Comparison of ENCODE assay signal across 15 cellular contexts in the genomic region with DNA sequence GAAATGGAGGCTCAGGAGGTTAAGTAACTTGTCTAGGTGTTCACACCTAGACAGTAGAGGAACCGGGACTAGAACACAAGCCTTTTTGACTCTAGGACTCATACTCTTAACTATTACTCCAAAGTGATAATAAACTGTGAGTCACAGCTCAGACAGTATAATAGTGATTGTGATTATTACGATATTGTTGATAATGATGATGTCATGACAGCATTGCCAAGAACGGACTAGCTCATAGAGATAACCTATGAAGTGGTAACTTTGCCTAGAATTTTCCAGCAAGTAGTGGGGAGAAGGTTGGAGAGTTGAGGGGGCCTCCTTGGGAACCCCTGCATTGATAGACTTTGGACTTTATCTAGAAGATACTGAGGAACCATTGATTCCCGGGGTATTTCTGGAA. TPM values are rescaled to one million over a fixed set of nuclear protein-coding genes. Genes with fewer than 3 reads are reported as not detected.
A peak's percentile ranks its signal among the peaks of the same experiment; 100 is the strongest.
DNase-seq lines count a peak whose midpoint lies in the region; ATAC-seq, FAIRE-seq and TF ChIP-seq lines count a peak whose summit lies in the region.
"Had no signal": no experiment of that assay in that cellular context is flagged by ENCODE, and none has a peak within 500 bp of the region (broad histone marks: within the 10 kb centered on the region; RNA-seq: fewer than 3 reads in every experiment).

No MANE protein-coding gene starts in this region.

- peak overlapping the region in 1 of 3 donors; percentile 72 for H3K4me3 Mint-ChIP-seq in T-cell
- no peak overlapping the region for H3K4me3 Mint-ChIP-seq in effector memory CD8-positive, alpha-beta T cell

- ATAC-seq in HepG2 (no peak), right lobe of liver (no peak), T-cell (replicated peaks in 1 of 4) (no peak), left cardiac atrium (no peak)
- ATAC-seq in effector memory CD8-positive, alpha-beta T cell (replicated peaks), result no peak
- ATAC-seq: Right ventricle myocardium inferior had no signal

- H3K4me3 ChIP-seq in HepG2 (replicated peaks in 1 of 3; ENCODE audit: insufficient read depth in 1 of 3, low read depth in 2 of 3, low read length in 3 of 3) (no peak overlapping the region), right lobe of liver (no peak overlapping the region), hepatocyte (no peak overlapping the region)

- no peaks in the 10 kb centered on the region for H3K79me2 ChIP-seq in HepG2 (ENCODE audit: insufficient read depth, low read length)
- H3K79me2 ChIP-seq in hepatocyte, result no peaks in the 10 kb centered on the region

- no peaks in the 10 kb centered on the region for H3K9me3 Mint-ChIP-seq in T-cell
- peaks cover 0 to 7% of the 10 kb centered on the region in 2 donors for H3K9me3 Mint-ChIP-seq in effector memory CD8-positive, alpha-beta T cell

- peaks cover 96 to 99% (median 97%) of the 10 kb centered on the region in 3 donors for H3K4me1 Mint-ChIP-seq in T-cell
- peaks cover 73 to 78% of the 10 kb centered on the region in 2 donors for H3K4me1 Mint-ChIP-seq in effector memory CD8-positive, alpha-beta T cell (ENCODE audit: low read depth in 2 of 2)

- 31% methylated on average over 4 of the region's 4 CpGs for WGBS in HepG2 (ENCODE audit: low lambda C conversion rate)
- WGBS in right lobe of liver (ENCODE audit: insufficient coverage, low coverage, low lambda C conversion rate, missing lambda C conversion rate), result 88% methylated on average over 4 of the region's 4 CpGs
- 92% methylated on average over 4 of the region's 4 CpGs for WGBS in hepatocyte (ENCODE audit: low lambda C conversion rate, missing lambda C conversion rate)

- H3K27me3 Mint-ChIP-seq in T-cell, result no peaks in the 10 kb centered on the region
- no peaks in the 10 kb centered on the region for H3K27me3 Mint-ChIP-seq in effector memory CD8-positive, alpha-beta T cell

- peaks cover 0 to 12% of the 10 kb centered on the region in 2 experiments; a peak in 2 of 5 replicates for H3K27me3 ChIP-seq in HepG2 (ENCODE audit: control insufficient read depth in 1 of 2, insufficient read depth in 2 of 2, low read length in 2 of 2)
- H3K27me3 ChIP-seq in right lobe of liver, result no peaks in the 10 kb centered on the region
- no peaks in the 10 kb centered on the region for H3K27me3 ChIP-seq in hepatocyte

- CTCF ChIA-PET in HepG2 (lab: Yijun Ruan, JAX; ENCODE audit: low intra/inter-chr PET ratio, low total read pairs) (no interaction called here), T-cell (lab: Charles Lee) (interaction anchor here (0.8 to 2.4 kb wide), 5 partner anchors 8 to 35 kb away, joined by 3 to 15 read pairs (median 6); no protein-coding TSS in a partner anchor)

- H3K9me3 ChIP-seq in HepG2 (ENCODE audit: low read length) (no peaks in the 10 kb centered on the region), right lobe of liver (no peaks in the 10 kb centered on the region), hepatocyte (ENCODE audit: low read depth) (no peaks in the 10 kb centered on the region)

- no peak overlapping the region for H3K9ac ChIP-seq in HepG2 (ENCODE audit: insufficient read depth, low read depth, low read length)

- no peaks in the 10 kb centered on the region; the same call in 1 of the 2 replicates for H4K20me1 ChIP-seq in HepG2 (ENCODE audit: insufficient read depth, low read length)
- H4K20me1 ChIP-seq in hepatocyte (ENCODE audit: insufficient read depth, poor library complexity, severe bottlenecking), result no peaks in the 10 kb centered on the region

- intact Hi-C loops in HepG2 (cut with micrococcal nuclease; ENCODE audit: unreplicated experiment), result no loop called here
- intact Hi-C loops in right lobe of liver (cut with DNase I), result no loop called here
- intact Hi-C loops in left cardiac atrium (cut with DNase I), result loop anchor here in 1 of 2 donors (10.0 kb wide), 1 partner anchor 45 kb away; no protein-coding TSS in a partner anchor

- no peaks in the 10 kb centered on the region for H3K36me3 ChIP-seq in HepG2 (replicated peaks in 1 of 2; ENCODE audit: control insufficient read depth in 1 of 2, insufficient read depth in 2 of 2, low read length in 2 of 2)
- H3K36me3 ChIP-seq in right lobe of liver, result no peaks in the 10 kb centered on the region
- no peaks in the 10 kb centered on the region for H3K36me3 ChIP-seq in hepatocyte (replicated peaks; ENCODE audit: insufficient read depth, low read depth)

- H3K4me1 ChIP-seq in HepG2 (ENCODE audit: insufficient read depth, low read length) (no peaks in the 10 kb centered on the region), right lobe of liver (peaks cover 0 to 4% (median 0%) of the 10 kb centered on the region in 4 donors), hepatocyte (ENCODE audit: insufficient read depth) (no peaks in the 10 kb centered on the region)

- H3K9me2 ChIP-seq in hepatocyte (replicated peaks; ENCODE audit: insufficient read depth), result no peaks in the 10 kb centered on the region

- H3K27ac ChIP-seq in HepG2 (ENCODE audit: extremely low read length, insufficient read depth, low read length) (no peak overlapping the region), right lobe of liver (no peak overlapping the region), hepatocyte (no peak overlapping the region)
- H3K27ac ChIP-seq: HL-60 had no signal

- BruUV-seq in HepG2 (replicated peaks; lab: Mats Ljungman, UMichigan), result no TSS peak

- no peaks in the 10 kb centered on the region for H3K36me3 Mint-ChIP-seq in T-cell
- H3K36me3 Mint-ChIP-seq in effector memory CD8-positive, alpha-beta T cell (ENCODE audit: insufficient read depth), result peaks cover 11% of the 10 kb centered on the region

- FAIRE-seq in HepG2 (lab: Jason Lieb, UNC), result no peak

- no peak for DNase-seq in HepG2 (ENCODE audit: low spot score)
- no peak for DNase-seq in right lobe of liver
- DNase-seq in T-cell, result no peak
- no peak for DNase-seq in effector memory CD8-positive, alpha-beta T cell
- DNase-seq in activated T-cell treated with anti-CD3 and anti-CD28 coated beads, Interleukin-2, amount 50 U/mL, for 1 hour, result no peak
- DNase-seq in hepatocyte (ENCODE audit: low spot score), result no peak
- no peak for DNase-seq in left cardiac atrium
- DNase-seq: AML-193, DMS 273 treated with DMSO at 0.1 percent for 48 hours, MM.1S, NCI-H1105 treated with DMSO at 0.1 percent for 48 hours, NCI-H187 treated with DMSO at 0.1 percent for 48 hours, NCI-H774 had no signal

- TF ChIP-seq RAD21 in HepG2 (CRISPR knock-in tag; IDR thresholded peaks at IDR 0.05), result no peak

- H3K27ac Mint-ChIP-seq in T-cell, result peak overlapping the region; percentile 86 to 97
- peak overlapping the region; percentile 13 to 98 for H3K27ac Mint-ChIP-seq in effector memory CD8-positive, alpha-beta T cell

- H2AFZ ChIP-seq in HepG2 (ENCODE audit: low read length) (no peak overlapping the region), hepatocyte (no peak overlapping the region)

- in situ Hi-C loops in HepG2 (cut with HindIII; ENCODE audit: extremely low pct_ligation_motif_present, low pct_unique_long_range_greater_than_20kb), result no loop called here

- TF ChIP-seq CTCF in HepG2 (CRISPR knock-in tag; IDR thresholded peaks at IDR 0.05) (no peak), right lobe of liver (IDR thresholded peaks at IDR 0.05) (no peak), hepatocyte (IDR thresholded peaks at IDR 0.05; ENCODE audit: poor library complexity) (no peak)

- TF ChIP-seq EP300 in HepG2 (IDR thresholded peaks at IDR 0.05; ENCODE audit: low read depth in 2 of 2, low read length in 2 of 2) (no peak), HepG2 (CRISPR knock-in tag; IDR thresholded peaks at IDR 0.05; ENCODE audit: borderline replicate concordance) (no peak)

- H3K4me2 ChIP-seq in HepG2 (ENCODE audit: low read depth, low read length) (no peak overlapping the region), hepatocyte (no peak overlapping the region)

- POLR2A ChIA-PET in HepG2 (lab: Yijun Ruan, JAX) (no interaction called here), T-cell (lab: Charles Lee) (no interaction called here)

- TF ChIP-seq POLR2A in HepG2 (IDR thresholded peaks at IDR 0.05; ENCODE audit: insufficient read depth in 1 of 2, low read depth in 2 of 2, low read length in 2 of 2), result no peak
- no peak for TF ChIP-seq POLR2A in right lobe of liver (IDR thresholded peaks at IDR 0.05)

RNA-seq across cellular contexts. Expression of a gene that starts 34.0 kb away (rescaled TPM):
- 1.6 and 3.1 TPM in 2 replicates for total RNA-seq in HepG2 (2016; rRNA removed; fragmentation: Illumina TruSeq; extraction: Trizol)
- 1.0 and 1.6 TPM in 2 replicates for total RNA-seq in HepG2 (2016; cell fraction: cytosol; rRNA removed; fragmentation: Illumina TruSeq; extraction: Trizol; ENCODE audit: low read depth)
- total RNA-seq in HepG2 (2016; cell fraction: insoluble cytoplasmic fraction; rRNA removed; fragmentation: Illumina TruSeq; extraction: Trizol), result 0.79 and 2.3 TPM in 2 replicates
- total RNA-seq in HepG2 (2016; cell fraction: membrane; rRNA removed; fragmentation: Illumina TruSeq; extraction: Trizol), result 1.0 and 1.2 TPM in 2 replicates
- total RNA-seq in HepG2 (2016; cell fraction: nucleus; rRNA removed; fragmentation: Illumina TruSeq; extraction: Trizol), result 3.9 and 5.4 TPM in 2 replicates
- 3.5 TPM in 2 replicates for polyA plus RNA-seq in HepG2 (2011; rRNA removed)
- 2.2 and 2.3 TPM in 2 replicates for polyA plus RNA-seq in HepG2 (2011; cell fraction: cytosol; rRNA removed)
- 13.0 and 14.0 TPM in 2 replicates for polyA plus RNA-seq in HepG2 (2011; cell fraction: nucleus; rRNA removed)
- polyA plus RNA-seq in HepG2 (2012), result 0.79 and 0.84 TPM in 2 replicates
- 0.96 and 0.98 TPM in 2 replicates for polyA plus RNA-seq in HepG2 (2016; cell fraction: cytosol; fragmentation: Illumina TruSeq; extraction: Trizol; ENCODE audit: low read depth)
- 1.8 and 2.1 TPM in 2 replicates for polyA plus RNA-seq in HepG2 (2016; cell fraction: insoluble cytoplasmic fraction; fragmentation: Illumina TruSeq; extraction: Trizol; ENCODE audit: low read depth)
- polyA plus RNA-seq in HepG2 (2016; cell fraction: membrane; fragmentation: Illumina TruSeq; extraction: Trizol; ENCODE audit: low read depth), result 1.00 and 1.8 TPM in 2 replicates
- polyA plus RNA-seq in HepG2 (2016; cell fraction: nucleus; fragmentation: Illumina TruSeq; extraction: Trizol; ENCODE audit: insufficient read depth, low read depth), result 6.1 and 6.6 TPM in 2 replicates
- polyA minus RNA-seq in HepG2 (2011; rRNA and poly(A)+ RNA removed; ENCODE audit: low replicate concordance), result 2.2 and 3.7 TPM in 2 replicates
- polyA minus RNA-seq in HepG2 (2011; cell fraction: cytosol; rRNA and poly(A)+ RNA removed), result 0.40 and 0.70 TPM in 2 replicates
- 13.5 and 14.9 TPM in 2 replicates for polyA minus RNA-seq in HepG2 (2011; cell fraction: nucleus; rRNA and poly(A)+ RNA removed)
- total RNA-seq in right lobe of liver, result 10 to 100 TPM; 16.4 to 49.9 (median 19.7) TPM
- total RNA-seq in T-cell, result 1 to 10 TPM; 5.8 to 8.5 (median 7.3) TPM
- total RNA-seq in hepatocyte, result 7.2 and 8.2 TPM in 2 replicates
- polyA plus RNA-seq in hepatocyte, result 10.6 and 13.7 TPM in 2 replicates
- 1 to 10 TPM; 2.0 to 5.7 TPM for total RNA-seq in left cardiac atrium
